ENCODE assay signal across 10 cellular contexts in the genomic region with DNA sequence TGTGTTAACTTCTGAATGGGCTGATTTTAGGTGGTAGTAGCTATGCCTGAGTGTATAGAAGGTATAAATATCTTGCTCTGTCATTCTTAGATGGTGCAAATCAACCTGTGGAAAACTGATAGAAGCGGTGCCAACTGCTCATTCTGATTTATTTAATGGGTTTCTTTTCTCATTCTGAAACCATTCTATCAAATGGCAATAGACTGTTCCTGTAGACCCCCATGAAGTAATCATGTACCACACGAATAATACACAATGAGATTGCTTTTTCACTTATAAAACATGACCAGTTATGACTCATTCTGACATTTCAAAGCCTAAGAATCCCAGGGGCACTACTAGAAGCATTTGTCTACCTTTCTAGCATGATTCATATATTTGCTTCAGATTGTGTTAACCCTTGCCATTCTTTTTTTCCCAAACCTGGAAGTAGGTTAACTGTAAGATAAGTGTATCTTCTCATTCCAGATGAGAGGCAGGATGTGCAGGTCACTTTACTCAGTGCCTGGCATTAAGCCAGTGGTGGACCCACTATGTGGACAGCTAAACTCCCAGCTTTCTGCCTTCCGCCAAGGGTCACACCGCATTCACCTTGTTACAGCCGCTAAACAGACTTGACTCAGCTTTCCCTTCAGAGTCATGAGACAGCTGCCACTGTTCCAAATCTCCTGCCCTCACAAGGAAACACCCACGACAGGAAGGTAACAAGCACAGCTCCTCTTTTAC. TPM values are rescaled to one million over a fixed set of nuclear protein-coding genes. Genes with fewer than 3 reads are reported as not detected.
A peak's percentile ranks its signal among the peaks of the same experiment; 100 is the strongest.
DNase-seq lines count a peak whose midpoint lies in the region; ATAC-seq, FAIRE-seq and TF ChIP-seq lines count a peak whose summit lies in the region.
"Had no signal": no experiment of that assay in that cellular context is flagged by ENCODE, and none has a peak within 500 bp of the region (broad histone marks: within the 10 kb centered on the region; RNA-seq: fewer than 3 reads in every experiment).

No MANE protein-coding gene starts in this region.

- no peaks in the 10 kb centered on the region for H3K79me2 ChIP-seq in ACC112 (ENCODE audit: control insufficient read depth, insufficient read depth, low read length, unreplicated experiment)

- peak overlapping the region; percentile 62 for H3K27ac ChIP-seq in ACC112 (ENCODE audit: low read depth, low read length)
- no peak overlapping the region for H3K27ac ChIP-seq in left lung
- no peak overlapping the region for H3K27ac ChIP-seq in sigmoid colon

- DNase-seq in HTR-8/SVneo (ENCODE audit: insufficient read length, low spot score) (peak; percentile 73), left lung (peak in 1 of 2 donors; percentile 13), NCI-H82 treated with DMSO at 0.1 percent for 48 hours (lab: John Stamatoyannopoulos, UW; ENCODE audit: unreplicated experiment) (no peak), GM12892 (ENCODE audit: insufficient read length) (no peak), sigmoid colon (no peak), SHP77 (lab: John Stamatoyannopoulos, UW) (no peak)
- peak; percentile 63 for DNase-seq in activated naive CD4-positive, alpha-beta T cell treated with anti-CD3 and anti-CD28 coated beads, Interleukin-2, amount 50 U/mL, for 16 hours
- DNase-seq: NCI-H345 had no signal

- no peaks in the 10 kb centered on the region for H3K9me3 ChIP-seq in left lung
- H3K9me3 ChIP-seq in sigmoid colon = no peaks in the 10 kb centered on the region

- intact Hi-C loops in left lung (cut with DNase I) (no loop called here), sigmoid colon (cut with DNase I) (no loop called here)

- FAIRE-seq in HTR-8/SVneo (lab: Jason Lieb, UNC) = peak; percentile 70
- FAIRE-seq in GM12892 (lab: Jason Lieb, UNC) = no peak

- WGBS in sigmoid colon, 2 donors = 42 to 51% methylated on average over 6 of the region's 6 CpGs

- H3K27me3 ChIP-seq in ACC112 (ENCODE audit: insufficient read depth, low read length) = no peaks in the 10 kb centered on the region; the same call in 1 of the 2 replicates
- H3K27me3 ChIP-seq in left lung = no peaks in the 10 kb centered on the region
- H3K27me3 ChIP-seq in sigmoid colon = peaks cover 0 to 3% (median 0%) of the 10 kb centered on the region in 3 donors

- no peaks in the 10 kb centered on the region for H3K36me3 ChIP-seq in ACC112 (ENCODE audit: insufficient read depth, low read length)
- no peaks in the 10 kb centered on the region for H3K36me3 ChIP-seq in left lung
- H3K36me3 ChIP-seq in sigmoid colon = no peaks in the 10 kb centered on the region

- H3K4me3 ChIP-seq in ACC112 (ENCODE audit: low read depth, low read length) (peak overlapping the region; percentile 18; the same call in 1 of the 2 replicates), left lung (no peak overlapping the region), sigmoid colon (no peak overlapping the region)

- ATAC-seq in left lung = peak; percentile 66

- TF ChIP-seq POLR2A in GM12892 (IDR thresholded peaks at IDR 0.05; ENCODE audit: low read depth, low read length) = no peak
- no peak for TF ChIP-seq POLR2A in sigmoid colon (IDR thresholded peaks at IDR 0.05)

- no peak for TF ChIP-seq CTCF in left lung (IDR thresholded peaks at IDR 0.05)
- TF ChIP-seq CTCF in sigmoid colon (IDR thresholded peaks at IDR 0.05) = no peak

- no peak overlapping the region for H2AFZ ChIP-seq in ACC112 (ENCODE audit: low read length, unreplicated experiment)

- H3K4me1 ChIP-seq in ACC112 (ENCODE audit: control insufficient read depth, insufficient read depth, low read length, unreplicated experiment) (peaks cover 32% of the 10 kb centered on the region), left lung (no peaks in the 10 kb centered on the region), sigmoid colon (no peaks in the 10 kb centered on the region)

- TF ChIP-seq EP300 in sigmoid colon (IDR thresholded peaks at IDR 0.05) = no peak

RNA-seq across cellular contexts. Expression of a gene that starts 16.4 kb away (rescaled TPM):
- 1 to 10 TPM; 1.2 to 2.5 TPM for total RNA-seq in left lung
- polyA plus RNA-seq in GM12892 (2012; ENCODE audit: missing spikeins) = 0.57 TPM
- under 1 TPM in 3 of 4 donors, not detected in 1; 0.33 to 0.54 (median 0.36) TPM for total RNA-seq in sigmoid colon
- 1 to 10 TPM in 1 of 3 donors, not detected in 2; 2.4 TPM for polyA plus RNA-seq in sigmoid colon
- polyA plus RNA-seq: neural cell had no signal

RNA-seq across cellular contexts. Expression of a gene that starts 19.7 kb away (rescaled TPM):
- total RNA-seq in left lung (1 to 10 TPM; 7.8 to 9.6 TPM), sigmoid colon (10 to 100 TPM in 3 of 4 donors, 1 to 10 TPM in 1; 9.1 to 16.9 (median 14.1) TPM)
- polyA plus RNA-seq in GM12892 (2012; ENCODE audit: missing spikeins) = not detected
- 10 to 100 TPM in 2 of 3 donors, 1 to 10 TPM in 1; 9.6 to 17.6 (median 15.3) TPM for polyA plus RNA-seq in sigmoid colon
- polyA plus RNA-seq: neural cell had no signal

RNA-seq across cellular contexts. Expression of a gene that starts 24.5 kb away (rescaled TPM):
- total RNA-seq in left lung (10 to 100 TPM in 1 of 2 donors, 1 to 10 TPM in 1; 9.5 to 21.5 TPM), sigmoid colon (1 to 10 TPM in 1 of 4 donors, under 1 TPM in 3; 0.36 to 1.1 (median 0.60) TPM)
- 2.2 TPM for polyA plus RNA-seq in GM12892 (2012; ENCODE audit: missing spikeins)
- polyA plus RNA-seq in sigmoid colon = 1 to 10 TPM in 2 of 3 donors, under 1 TPM in 1; 0.60 to 7.3 (median 1.2) TPM
- polyA plus RNA-seq: neural cell had no signal

RNA-seq across cellular contexts. Expression of a gene that starts 37.5 kb away (rescaled TPM):
- total RNA-seq in left lung = 10 to 100 TPM; 13.3 to 17.2 TPM
- polyA plus RNA-seq in GM12892 (2012; ENCODE audit: missing spikeins) = not detected
- total RNA-seq in sigmoid colon = 1 to 10 TPM in 2 of 4 donors, under 1 TPM in 2; 0.71 to 2.8 (median 1.8) TPM
- 1 to 10 TPM in 2 of 3 donors, under 1 TPM in 1; 0.46 to 3.6 (median 3.3) TPM for polyA plus RNA-seq in sigmoid colon
- polyA plus RNA-seq: neural cell had no signal

RNA-seq across cellular contexts. Expression of a gene that starts 47.9 kb away (rescaled TPM):
- total RNA-seq in left lung (100 to 1,000 TPM; 279 to 284 TPM), sigmoid colon (100 to 1,000 TPM in 2 of 4 donors, 10 to 100 TPM in 2; 78.8 to 196 (median 109) TPM)
- polyA plus RNA-seq in GM12892 (2012; ENCODE audit: missing spikeins) = 120 TPM
- polyA plus RNA-seq in sigmoid colon = 100 to 1,000 TPM; 261 to 363 (median 302) TPM

Comparison
In these comparisons a context has a peak if more than half of its experiments do, and no peak if none do; other contexts are left out.
1. DNase-seq: peak in HTR-8/SVneo (single experiment) and activated naive CD4-positive, alpha-beta T cell treated with anti-CD3 and anti-CD28 coated beads, Interleukin-2, amount 50 U/mL, for 16 hours (single experiment); none in NCI-H82 treated with DMSO at 0.1 percent for 48 hours (single experiment), GM12892 (single experiment), sigmoid colon (single experiment) and SHP77 (0 of 2).
2. RNA of a gene that starts 24.5 kb away (total RNA-seq): 9.5 to 21.5 TPM in left lung; 0.36 to 1.1 TPM in sigmoid colon; every median in the first group is over 4 times any median in the second.